Comparison of ENCODE assay signal across 9 cellular contexts in genomic region chr15:61169904-61170695, GRCh38. TPM values are rescaled to one million over a fixed set of nuclear protein-coding genes. Genes with fewer than 3 reads are reported as not detected.
A peak's percentile ranks its signal among the peaks of the same experiment; 100 is the strongest.
DNase-seq lines count a peak whose midpoint lies in the region; ATAC-seq lines count a peak whose summit lies in the region.
"Had no signal": no experiment of that assay in that cellular context is flagged by ENCODE, and none has a peak within 500 bp of the region (broad histone marks: within the 10 kb centered on the region; RNA-seq: fewer than 3 reads in every experiment).

No MANE protein-coding gene starts in this region.

- peaks cover 24% of the 10 kb centered on the region for H3K4me1 Mint-ChIP-seq in activated naive CD4-positive, alpha-beta T cell treated with anti-CD3 and anti-CD28 coated beads, Interleukin-2, amount 10 ng/mL, durations not matched to agents 7 days and 5 days

- intact Hi-C loops in posterior vena cava (cut with DNase I), result loop anchor here in 1 of 2 donors (10.0 kb wide), 1 partner anchor 985 kb away; no protein-coding TSS in a partner anchor
- intact Hi-C loops in Right ventricle myocardium superior (cut with DNase I), result no loop called here

- no peak overlapping the region for H3K4me3 Mint-ChIP-seq in activated naive CD4-positive, alpha-beta T cell treated with anti-CD3 and anti-CD28 coated beads, Interleukin-2, amount 10 ng/mL, durations not matched to agents 7 days and 5 days

- no peaks in the 10 kb centered on the region for H3K36me3 Mint-ChIP-seq in activated naive CD4-positive, alpha-beta T cell treated with anti-CD3 and anti-CD28 coated beads, Interleukin-2, amount 10 ng/mL, durations not matched to agents 7 days and 5 days

- H3K27me3 Mint-ChIP-seq in activated naive CD4-positive, alpha-beta T cell treated with anti-CD3 and anti-CD28 coated beads, Interleukin-2, amount 10 ng/mL, durations not matched to agents 7 days and 5 days, result peaks cover 19% of the 10 kb centered on the region

- H3K9me3 Mint-ChIP-seq in activated naive CD4-positive, alpha-beta T cell treated with anti-CD3 and anti-CD28 coated beads, Interleukin-2, amount 10 ng/mL, durations not matched to agents 7 days and 5 days, result no peaks in the 10 kb centered on the region

- peak overlapping the region; percentile 63 for H3K27ac Mint-ChIP-seq in activated naive CD4-positive, alpha-beta T cell treated with anti-CD3 and anti-CD28 coated beads, Interleukin-2, amount 10 ng/mL, durations not matched to agents 7 days and 5 days

- ATAC-seq in GM18519 (IDR thresholded peaks at IDR 0.05; ENCODE audit: low FRiP score, unreplicated experiment) (no peak), Right ventricle myocardium superior (ENCODE audit: poor library complexity) (no peak)

- CTCF ChIA-PET in activated naive CD4-positive, alpha-beta T cell treated with anti-CD3 and anti-CD28 coated beads, Interleukin-2, amount 10 ng/mL, durations not matched to agents 7 days and 5 days (lab: Charles Lee), result interaction anchor here (0.7 to 5.8 kb wide), 6 partner anchors 9 to 663 kb away, joined by 3 to 68 read pairs (median 3); no protein-coding TSS in a partner anchor

- peak; percentile 27 for DNase-seq in stimulated activated CD4-positive, alpha-beta T cell treated with anti-CD3 and anti-CD28 coated beads, Interleukin-15, amount 100 ng/mL, for 24 hours
- no peak for DNase-seq in stimulated activated CD4-positive, alpha-beta T cell treated with anti-CD3 and anti-CD28 coated beads, Interleukin-2, amount 100 ng/mL, for 48 hours
- DNase-seq in KBM-7 (peak; percentile 45), posterior vena cava (ENCODE audit: low spot score) (no peak), NCI-H446 treated with DMSO at 0.1 percent for 48 hours (lab: John Stamatoyannopoulos, UW) (no peak), Right ventricle myocardium superior (no peak)
- DNase-seq in activated naive CD4-positive, alpha-beta T cell treated with anti-CD3 and anti-CD28 coated beads, Interleukin-2, amount 10 ng/mL, durations not matched to agents 7 days and 5 days, result peak; percentile 43
- DNase-seq: NCI-H1105 had no signal

- in situ Hi-C loops in KBM-7 (cut with MboI; ENCODE audit: low pct_unique_long_range_greater_than_20kb, low sequenced_read_pairs), result loop anchor here (25.0 kb wide), 1 partner anchor 642 kb away; no protein-coding TSS in a partner anchor

RNA-seq across cellular contexts. Expression of gene RORA, which starts 59.0 kb away (rescaled TPM):
- total RNA-seq in posterior vena cava (10 to 100 TPM; 33.4 to 46.6 TPM), Right ventricle myocardium superior (15.1 TPM)

Comparison
In these comparisons a context has a peak if more than half of its experiments do, and no peak if none do; other contexts are left out.
1. DNase-seq: peak in stimulated activated CD4-positive, alpha-beta T cell treated with anti-CD3 and anti-CD28 coated beads, Interleukin-15, amount 100 ng/mL, for 24 hours (single experiment), KBM-7 (single experiment) and activated naive CD4-positive, alpha-beta T cell treated with anti-CD3 and anti-CD28 coated beads, Interleukin-2, amount 10 ng/mL, durations not matched to agents 7 days and 5 days (single experiment); none in stimulated activated CD4-positive, alpha-beta T cell treated with anti-CD3 and anti-CD28 coated beads, Interleukin-2, amount 100 ng/mL, for 48 hours (0 of 2), posterior vena cava (single experiment), NCI-H446 treated with DMSO at 0.1 percent for 48 hours (single experiment) and Right ventricle myocardium superior (single experiment).